ENCODE assay signal across 17 cellular contexts in genomic region chr10:76550806-76551205, GRCh38.
DNase-seq lines count a peak whose midpoint lies in the region; ATAC-seq and TF ChIP-seq lines count a peak whose summit lies in the region.
"Had no signal": no experiment of that assay in that cellular context is flagged by ENCODE, and none has a peak within 500 bp of the region (broad histone marks: within the 10 kb centered on the region; RNA-seq: fewer than 3 reads in every experiment).

No MANE protein-coding gene starts in this region.

- DNase-seq in AG09309 (ENCODE audit: low read depth) (peak; percentile 38), NCI-H82 (lab: John Stamatoyannopoulos, UW) (peak; percentile 67), fibroblast of peridontal ligament (ENCODE audit: extremely low read depth) (peak; percentile 63), GM03348 (ENCODE audit: low spot score) (no peak), kidney glomerular epithelial cell (lab: John Stamatoyannopoulos, UW) (no peak)
- DNase-seq: activated CD4-positive, CD25-positive, alpha-beta regulatory T cell; activated naive CD4-positive, alpha-beta T cell treated with Interleukin-2 at 50 U/mL for 16 hours; effector CD8-positive, alpha-beta T cell; glutamatergic neuron; kidney; NCI-H774; pancreas had no signal

- TF ChIP-seq CTCF in AG09309 (IDR thresholded peaks at IDR 0.05; ENCODE audit: control insufficient read depth, insufficient read depth, low read depth, low read length, missing control alignments) (no peak), nephron (IDR thresholded peaks at IDR 0.05; ENCODE audit: unreplicated experiment in 3 of 3) (no peak)

- no peaks in the 10 kb centered on the region for H3K36me3 Mint-ChIP-seq in nephron (ENCODE audit: low read depth)
- H3K36me3 Mint-ChIP-seq in stimulated activated memory B cell treated with anti-CD40 and anti-IgM and Interleukin-4, amounts not matched to agents 10 μg/mL and 1 μg/mL and 100 μg/mL, for 72 hours, result no peaks in the 10 kb centered on the region

- no peak for ATAC-seq in HG03460 (IDR thresholded peaks at IDR 0.05; ENCODE audit: unreplicated experiment)
- ATAC-seq in stimulated activated memory B cell treated with anti-CD40 and anti-IgM and Interleukin-4, amounts not matched to agents 10 μg/mL and 1 μg/mL and 100 μg/mL, for 72 hours, result no peak
- ATAC-seq: A549, pancreas had no signal

- H3K27ac Mint-ChIP-seq in nephron, result peak overlapping the region; percentile 49 to 74 (median 57)
- no peak overlapping the region for H3K27ac Mint-ChIP-seq in stimulated activated memory B cell treated with anti-CD40 and anti-IgM and Interleukin-4, amounts not matched to agents 10 μg/mL and 1 μg/mL and 100 μg/mL, for 72 hours

- peaks cover 6% of the 10 kb centered on the region for H3K27me3 Mint-ChIP-seq in nephron (ENCODE audit: low read depth)
- H3K27me3 Mint-ChIP-seq in stimulated activated memory B cell treated with anti-CD40 and anti-IgM and Interleukin-4, amounts not matched to agents 10 μg/mL and 1 μg/mL and 100 μg/mL, for 72 hours, result no peaks in the 10 kb centered on the region

- no peaks in the 10 kb centered on the region for H3K9me3 Mint-ChIP-seq in nephron
- H3K9me3 Mint-ChIP-seq in stimulated activated memory B cell treated with anti-CD40 and anti-IgM and Interleukin-4, amounts not matched to agents 10 μg/mL and 1 μg/mL and 100 μg/mL, for 72 hours, result no peaks in the 10 kb centered on the region

- H3K4me1 Mint-ChIP-seq in nephron, result peaks cover 73% of the 10 kb centered on the region
- no peaks in the 10 kb centered on the region for H3K4me1 Mint-ChIP-seq in stimulated activated memory B cell treated with anti-CD40 and anti-IgM and Interleukin-4, amounts not matched to agents 10 μg/mL and 1 μg/mL and 100 μg/mL, for 72 hours

- no peak overlapping the region for H3K4me3 ChIP-seq in AG09309 (ENCODE audit: control insufficient read depth, low read depth, low read length)
- H3K4me3 ChIP-seq: A549, breast epithelium, pancreas had no signal

- no peak overlapping the region for H3K4me3 Mint-ChIP-seq in nephron
- H3K4me3 Mint-ChIP-seq in stimulated activated memory B cell treated with anti-CD40 and anti-IgM and Interleukin-4, amounts not matched to agents 10 μg/mL and 1 μg/mL and 100 μg/mL, for 72 hours, result no peak overlapping the region

Comparison
In these comparisons a context has a peak if more than half of its experiments do, and no peak if none do; other contexts are left out.
1. DNase-seq: peak in AG09309 (single experiment), NCI-H82 (single experiment) and fibroblast of peridontal ligament (single experiment); none in GM03348 (single experiment) and kidney glomerular epithelial cell (single experiment).